27 cellular contexts compared by ENCODE assay signal in genomic region chr5:6791031-6791577, GRCh38.
DNase-seq lines count a peak whose midpoint lies in the region; ATAC-seq and TF ChIP-seq lines count a peak whose summit lies in the region.
"Had no signal": no experiment of that assay in that cellular context is flagged by ENCODE, and none has a peak within 500 bp of the region (broad histone marks: within the 10 kb centered on the region; RNA-seq: fewer than 3 reads in every experiment).

No MANE protein-coding gene starts in this region.

- H3K4me1 ChIP-seq in esophagus muscularis mucosa (no peaks in the 10 kb centered on the region), vagina (no peaks in the 10 kb centered on the region)
- H3K4me1 ChIP-seq: esophagus squamous epithelium, gastrocnemius medialis, parathyroid adenoma, transverse colon had no signal

- no peak overlapping the region for H3K27ac ChIP-seq in esophagus muscularis mucosa (replicated peaks in 1 of 4)
- no peak overlapping the region for H3K27ac ChIP-seq in vagina
- no peak overlapping the region for H3K27ac ChIP-seq in coronary artery
- H3K27ac ChIP-seq: cardiac muscle cell, esophagus squamous epithelium, gastrocnemius medialis, parathyroid adenoma, right lobe of liver, RWPE1, transverse colon had no signal

- 43% methylated on average over 13 of the region's 13 CpGs for WGBS in esophagus muscularis mucosa

- H3K27me3 ChIP-seq in esophagus muscularis mucosa (no peaks in the 10 kb centered on the region), vagina (no peaks in the 10 kb centered on the region)
- H3K27me3 ChIP-seq: cardiac muscle cell, gastrocnemius medialis, right lobe of liver had no signal

- no peak for TF ChIP-seq CTCF in esophagus muscularis mucosa (IDR thresholded peaks at IDR 0.05)
- no peak for TF ChIP-seq CTCF in vagina (IDR thresholded peaks at IDR 0.05)
- no peak for TF ChIP-seq CTCF in coronary artery (IDR thresholded peaks at IDR 0.05)

- H3K4me3 ChIP-seq in esophagus muscularis mucosa (no peak overlapping the region), vagina (no peak overlapping the region), coronary artery (no peak overlapping the region)
- H3K4me3 ChIP-seq: cardiac muscle cell, esophagus squamous epithelium, gastrocnemius medialis, right lobe of liver, transverse colon had no signal

- H3K36me3 ChIP-seq in esophagus muscularis mucosa (no peaks in the 10 kb centered on the region), vagina (no peaks in the 10 kb centered on the region)
- H3K36me3 ChIP-seq: cardiac muscle cell, esophagus squamous epithelium, gastrocnemius medialis, right lobe of liver, transverse colon had no signal

- no peak for ATAC-seq in stimulated activated memory B cell treated with anti-CD40 and anti-IgM and Interleukin-4, amounts not matched to agents 10 μg/mL and 1 μg/mL and 100 μg/mL, for 72 hours
- no peak for ATAC-seq in GM21526 (IDR thresholded peaks at IDR 0.05; ENCODE audit: low FRiP score, unreplicated experiment)
- ATAC-seq: gastrocnemius medialis; natural killer cell treated with Interleukin-12 subunit alpha and Interleukin-12 subunit beta and Interleukin-15 and Interleukin-18, amount 100 ng/mL, for 72 hours; right lobe of liver had no signal

- intact Hi-C loops in esophagus muscularis mucosa (cut with DNase I) (no loop called here), vagina (cut with DNase I) (no loop called here)

- peak; percentile 47 to 49 for DNase-seq in SHP77 (lab: John Stamatoyannopoulos, UW)
- no peak for DNase-seq in SHP77 treated with DMSO at 0.1 percent for 48 hours (lab: John Stamatoyannopoulos, UW)
- peak; percentile 23 for DNase-seq in NCI-H2081 treated with DMSO at 0.1 percent for 48 hours (lab: John Stamatoyannopoulos, UW)
- peak; percentile 85 for DNase-seq in esophagus muscularis mucosa (ENCODE audit: extremely low spot score)
- peak; percentile 72 to 87 for DNase-seq in vagina (ENCODE audit: extremely low spot score in 2 of 2)
- no peak for DNase-seq in coronary artery (ENCODE audit: low spot score)
- DNase-seq: ACHN; activated CD4-positive, alpha-beta T cell treated with anti-CD3 and anti-CD28 coated beads, Interleukin-2, amount 10 ng/mL, durations not matched to agents 24 days and 14 days; aorta; cortex of kidney; esophagus squamous epithelium; gastrocnemius medialis; hypothalamus; KG1; NCI-H187 treated with DMSO at 0.1 percent for 48 hours; NCI-H524; right lobe of liver; SK-N-SH; stimulated activated CD4-positive, alpha-beta T cell treated with anti-CD3 and anti-CD28 coated beads, Interleukin-12 subunit alpha, Interleukin-12 subunit beta, amount 100 ng/mL, for 4 hours; transverse colon had no signal

- H3K4me3 Mint-ChIP-seq in stimulated activated memory B cell treated with anti-CD40 and anti-IgM and Interleukin-4, amounts not matched to agents 10 μg/mL and 1 μg/mL and 100 μg/mL, for 72 hours: no peak overlapping the region
- H3K4me3 Mint-ChIP-seq: activated CD4-positive, alpha-beta T cell treated with anti-CD3 and anti-CD28 coated beads, Interleukin-2, amount 10 ng/mL, durations not matched to agents 24 days and 14 days; activated naive CD4-positive, alpha-beta T cell treated with anti-CD3 and anti-CD28 coated beads, Interleukin-2, amount 50 U/mL, for 24 hours; natural killer cell treated with Interleukin-12 subunit alpha and Interleukin-12 subunit beta and Interleukin-15 and Interleukin-18, amount 100 ng/mL, for 72 hours had no signal

- H3K27ac Mint-ChIP-seq in stimulated activated memory B cell treated with anti-CD40 and anti-IgM and Interleukin-4, amounts not matched to agents 10 μg/mL and 1 μg/mL and 100 μg/mL, for 72 hours: no peak overlapping the region
- H3K27ac Mint-ChIP-seq: activated CD4-positive, alpha-beta T cell treated with anti-CD3 and anti-CD28 coated beads, Interleukin-2, amount 10 ng/mL, durations not matched to agents 24 days and 14 days; activated naive CD4-positive, alpha-beta T cell treated with anti-CD3 and anti-CD28 coated beads, Interleukin-2, amount 50 U/mL, for 24 hours; natural killer cell treated with Interleukin-12 subunit alpha and Interleukin-12 subunit beta and Interleukin-15 and Interleukin-18, amount 100 ng/mL, for 72 hours had no signal

- TF ChIP-seq POLR2A in esophagus muscularis mucosa (IDR thresholded peaks at IDR 0.05; ENCODE audit: low read depth): no peak
- TF ChIP-seq POLR2A in vagina (IDR thresholded peaks at IDR 0.05): no peak

- H3K9me3 ChIP-seq in esophagus muscularis mucosa (no peaks in the 10 kb centered on the region), vagina (no peaks in the 10 kb centered on the region)
- H3K9me3 ChIP-seq: esophagus squamous epithelium, gastrocnemius medialis, right lobe of liver, SK-N-SH, transverse colon had no signal

- H3K4me1 Mint-ChIP-seq in stimulated activated memory B cell treated with anti-CD40 and anti-IgM and Interleukin-4, amounts not matched to agents 10 μg/mL and 1 μg/mL and 100 μg/mL, for 72 hours: no peaks in the 10 kb centered on the region

- H3K27me3 Mint-ChIP-seq in stimulated activated memory B cell treated with anti-CD40 and anti-IgM and Interleukin-4, amounts not matched to agents 10 μg/mL and 1 μg/mL and 100 μg/mL, for 72 hours: peaks cover 25% of the 10 kb centered on the region

- no peaks in the 10 kb centered on the region for H3K36me3 Mint-ChIP-seq in stimulated activated memory B cell treated with anti-CD40 and anti-IgM and Interleukin-4, amounts not matched to agents 10 μg/mL and 1 μg/mL and 100 μg/mL, for 72 hours
- H3K36me3 Mint-ChIP-seq: activated naive CD4-positive, alpha-beta T cell treated with anti-CD3 and anti-CD28 coated beads, Interleukin-2, amount 50 U/mL, for 24 hours; natural killer cell treated with Interleukin-12 subunit alpha and Interleukin-12 subunit beta and Interleukin-15 and Interleukin-18, amount 100 ng/mL, for 72 hours had no signal

- H3K9me3 Mint-ChIP-seq in stimulated activated memory B cell treated with anti-CD40 and anti-IgM and Interleukin-4, amounts not matched to agents 10 μg/mL and 1 μg/mL and 100 μg/mL, for 72 hours: no peaks in the 10 kb centered on the region
- H3K9me3 Mint-ChIP-seq: activated CD4-positive, alpha-beta T cell treated with anti-CD3 and anti-CD28 coated beads, Interleukin-2, amount 10 ng/mL, durations not matched to agents 24 days and 14 days; activated naive CD4-positive, alpha-beta T cell treated with anti-CD3 and anti-CD28 coated beads, Interleukin-2, amount 50 U/mL, for 24 hours; natural killer cell treated with Interleukin-12 subunit alpha and Interleukin-12 subunit beta and Interleukin-15 and Interleukin-18, amount 100 ng/mL, for 72 hours had no signal

- TF ChIP-seq EP300 in esophagus muscularis mucosa (IDR thresholded peaks at IDR 0.05): no peak

Comparison
In these comparisons a context has a peak if more than half of its experiments do, and no peak if none do; other contexts are left out.
1. DNase-seq: peak in SHP77 (2 of 2), NCI-H2081 treated with DMSO at 0.1 percent for 48 hours (single experiment), esophagus muscularis mucosa (single experiment) and vagina (2 of 2); none in SHP77 treated with DMSO at 0.1 percent for 48 hours (single experiment) and coronary artery (single experiment).